In genomic region chr9:91077624-91078023, GRCh38 we compare ENCODE assay signal across 24 cellular contexts.
DNase-seq lines count a peak whose midpoint lies in the region; ATAC-seq and TF ChIP-seq lines count a peak whose summit lies in the region.
"Had no signal": no experiment of that assay in that cellular context is flagged by ENCODE, and none has a peak within 500 bp of the region (broad histone marks: within the 10 kb centered on the region; RNA-seq: fewer than 3 reads in every experiment).

No MANE protein-coding gene starts in this region.

- H3K4me3 Mint-ChIP-seq in chondrocyte (ENCODE audit: unreplicated experiment) (no peak overlapping the region), Calu3 (ENCODE audit: low read depth, unreplicated experiment) (no peak overlapping the region)
- H3K4me3 Mint-ChIP-seq in natural killer cell treated with Interleukin-12 subunit alpha and Interleukin-12 subunit beta and Interleukin-15 and Interleukin-18, amount 100 ng/mL, for 72 hours: no peak overlapping the region
- H3K4me3 Mint-ChIP-seq: CD4-positive, alpha-beta T cell; GM23338 had no signal

- H3K27me3 Mint-ChIP-seq in chondrocyte (ENCODE audit: low read depth) (no peaks in the 10 kb centered on the region), Calu3 (ENCODE audit: unreplicated experiment) (no peaks in the 10 kb centered on the region)
- H3K27me3 Mint-ChIP-seq in natural killer cell treated with Interleukin-12 subunit alpha and Interleukin-12 subunit beta and Interleukin-15 and Interleukin-18, amount 100 ng/mL, for 72 hours: no peaks in the 10 kb centered on the region
- H3K27me3 Mint-ChIP-seq: CD4-positive, alpha-beta T cell had no signal

- H3K36me3 Mint-ChIP-seq in chondrocyte (ENCODE audit: low read depth) (no peaks in the 10 kb centered on the region), Calu3 (ENCODE audit: insufficient read depth, unreplicated experiment) (no peaks in the 10 kb centered on the region)
- no peaks in the 10 kb centered on the region for H3K36me3 Mint-ChIP-seq in natural killer cell treated with Interleukin-12 subunit alpha and Interleukin-12 subunit beta and Interleukin-15 and Interleukin-18, amount 100 ng/mL, for 72 hours

- no TSS peak for BruUV-seq in Calu3 (replicated peaks; lab: Mats Ljungman, UMichigan)

- POLR2A ChIA-PET in GM10248 (lab: Yijun Ruan, JAX): no interaction called here

- H3K4me3 ChIP-seq in left lung (no peak overlapping the region), thyroid gland (replicated peaks in 1 of 3) (no peak overlapping the region)
- H3K4me3 ChIP-seq: GM23338, HAP-1 had no signal

- no peak for TF ChIP-seq CTCF in GM10248 (IDR thresholded peaks at IDR 0.05; ENCODE audit: control extremely low read depth, extremely low read depth, low read depth, missing control alignments)
- no peak for TF ChIP-seq CTCF in chondrocyte (IDR thresholded peaks at IDR 0.05)
- TF ChIP-seq CTCF in left lung (IDR thresholded peaks at IDR 0.05): no peak
- no peak for TF ChIP-seq CTCF in thyroid gland (IDR thresholded peaks at IDR 0.05)
- TF ChIP-seq CTCF in Calu3 (IDR thresholded peaks at IDR 0.05; ENCODE audit: unreplicated experiment): no peak

- H3K27ac Mint-ChIP-seq in chondrocyte (ENCODE audit: unreplicated experiment) (peak overlapping the region; percentile 22), Calu3 (ENCODE audit: unreplicated experiment) (no peak overlapping the region)
- no peak overlapping the region for H3K27ac Mint-ChIP-seq in natural killer cell treated with Interleukin-12 subunit alpha and Interleukin-12 subunit beta and Interleukin-15 and Interleukin-18, amount 100 ng/mL, for 72 hours
- H3K27ac Mint-ChIP-seq: CD4-positive, alpha-beta T cell; GM23338 had no signal

- H3K4me1 Mint-ChIP-seq in chondrocyte (ENCODE audit: low read depth) (peaks cover 25% of the 10 kb centered on the region), Calu3 (ENCODE audit: low read depth, unreplicated experiment) (no peaks in the 10 kb centered on the region)
- H3K4me1 Mint-ChIP-seq in natural killer cell treated with Interleukin-12 subunit alpha and Interleukin-12 subunit beta and Interleukin-15 and Interleukin-18, amount 100 ng/mL, for 72 hours (ENCODE audit: low read depth in 2 of 2): peaks cover 3 to 16% of the 10 kb centered on the region in 2 donors

- DNase-seq in GM10248 (ENCODE audit: extremely low spot score) (peak; percentile 6), chondrocyte (ENCODE audit: low spot score) (no peak), left lung (no peak), thyroid gland (no peak), CD1c-positive myeloid dendritic cell (ENCODE audit: extremely low spot score) (no peak), HuH-7.5 (ENCODE audit: low spot score) (no peak), Calu3 (no peak)
- DNase-seq in natural killer cell treated with Interleukin-12 subunit alpha and Interleukin-12 subunit beta and Interleukin-15 and Interleukin-18, amount 100 ng/mL, for 72 hours (ENCODE audit: low spot score): no peak
- DNase-seq: CD4-positive, alpha-beta T cell; COR-L47; DND-41; Karpas-422; MV-4-11; NCI-H1105 treated with DMSO at 0.1 percent for 48 hours; NCI-H1694; NCI-H2081; NCI-H2171; NCI-H345; NCI-H524; NCI-H774; SIG-M5 had no signal

- ATAC-seq in left lung: peak; percentile 64
- no peak for ATAC-seq in natural killer cell treated with Interleukin-12 subunit alpha and Interleukin-12 subunit beta and Interleukin-15 and Interleukin-18, amount 100 ng/mL, for 72 hours
- ATAC-seq: GM23338, Panc1 had no signal

- no peaks in the 10 kb centered on the region for H3K9me3 Mint-ChIP-seq in chondrocyte (ENCODE audit: low read depth)
- H3K9me3 Mint-ChIP-seq in Calu3 (ENCODE audit: low read depth, unreplicated experiment): no peaks in the 10 kb centered on the region
- no peaks in the 10 kb centered on the region for H3K9me3 Mint-ChIP-seq in natural killer cell treated with Interleukin-12 subunit alpha and Interleukin-12 subunit beta and Interleukin-15 and Interleukin-18, amount 100 ng/mL, for 72 hours
- H3K9me3 Mint-ChIP-seq: CD4-positive, alpha-beta T cell; GM23338 had no signal

- H3K36me3 ChIP-seq in left lung (no peaks in the 10 kb centered on the region), thyroid gland (no peaks in the 10 kb centered on the region)
- H3K36me3 ChIP-seq: HAP-1 had no signal

- H3K27me3 ChIP-seq in left lung: no peaks in the 10 kb centered on the region
- no peaks in the 10 kb centered on the region for H3K27me3 ChIP-seq in thyroid gland

- no peak for TF ChIP-seq POLR2A in thyroid gland (IDR thresholded peaks at IDR 0.05)

- H3K27ac ChIP-seq in left lung: peak overlapping the region; percentile 24 to 65
- peak overlapping the region; percentile 61 to 80 (median 76) for H3K27ac ChIP-seq in thyroid gland

- no peaks in the 10 kb centered on the region for H3K9me3 ChIP-seq in left lung
- H3K9me3 ChIP-seq in thyroid gland: no peaks in the 10 kb centered on the region
- H3K9me3 ChIP-seq: HAP-1 had no signal

- CTCF ChIA-PET in GM10248 (lab: Yijun Ruan, JAX) (interaction anchor here (0.9 kb wide), 1 partner anchor 33 kb away, joined by 3 read pairs; no protein-coding TSS in a partner anchor), Calu3 (lab: Charles Lee) (no interaction called here)

- peaks cover 3 to 11% of the 10 kb centered on the region in 2 donors for H3K4me1 ChIP-seq in left lung
- peaks cover 15 to 38% of the 10 kb centered on the region in 2 donors for H3K4me1 ChIP-seq in thyroid gland
- H3K4me1 ChIP-seq: HAP-1 had no signal

- intact Hi-C loops in left lung (cut with DNase I) (no loop called here), thyroid gland (cut with DNase I) (no loop called here), Calu3 (cut with micrococcal nuclease; ENCODE audit: unreplicated experiment) (no loop called here)

- WGBS in thyroid gland, 2 donors: 89 to 96% methylated on average over 4 of the region's 4 CpGs
